ENCODE assay signal across 1 cellular context in genomic region chr1:19251305-19252196, GRCh38.
TF ChIP-seq lines count a peak whose summit lies in the region.

Gene EMC1 (minus strand): TSS chr1:19251524. CDS start chr1:19251509, 15 bp downstream.
Gene MRTO4 (plus strand): TSS chr1:19251805. CDS start chr1:19251836, 31 bp downstream.

TF ChIP-seq in HepG2, 621 proteins besides CTCF, POLR2A, EP300 and RAD21 (continues in another document):
- peak; percentile 85; the same call in 1 of the 2 replicates for TF ChIP-seq FOXC1 (CRISPR knock-in tag; IDR thresholded peaks at IDR 0.05; ENCODE audit: borderline replicate concordance)
- TF ChIP-seq THYN1 (CRISPR knock-in tag; IDR thresholded peaks at IDR 0.05; ENCODE audit: borderline replicate concordance, low read depth): no peak
- peak; percentile 74 for TF ChIP-seq ZBTB38 (CRISPR knock-in tag; IDR thresholded peaks at IDR 0.05)
- TF ChIP-seq PAX8 (CRISPR knock-in tag; IDR thresholded peaks at IDR 0.05; ENCODE audit: borderline replicate concordance): no peak
- no peak for TF ChIP-seq ZKSCAN5 (CRISPR knock-in tag; IDR thresholded peaks at IDR 0.05)
- TF ChIP-seq KDM2A (CRISPR knock-in tag; IDR thresholded peaks at IDR 0.05; ENCODE audit: borderline replicate concordance, low read depth): peak; percentile 65; the same call in 1 of the 2 replicates
- TF ChIP-seq MAFG (CRISPR knock-in tag; IDR thresholded peaks at IDR 0.05): no peak
- peak; percentile 17; the same call in 1 of the 2 replicates for TF ChIP-seq ZBTB7A (CRISPR knock-in tag; IDR thresholded peaks at IDR 0.05)
- no peak for TF ChIP-seq ZNF652 (CRISPR knock-in tag; IDR thresholded peaks at IDR 0.05; ENCODE audit: borderline replicate concordance, low read depth)
- TF ChIP-seq POLR2G (IDR thresholded peaks at IDR 0.05; ENCODE audit: low read depth, low read length): peak; percentile 95
- 0 out of 2 replicates have a peak, but pooled peaks have one; percentile 12 for TF ChIP-seq ZNF619 (CRISPR knock-in tag; IDR thresholded peaks at IDR 0.05)
- TF ChIP-seq ZNF546 (CRISPR knock-in tag; conservative IDR thresholded peaks at IDR 0.05): 0 out of 2 replicates have a peak, but pooled peaks have one; percentile 31
- no peak for TF ChIP-seq ARID2 (CRISPR knock-in tag; IDR thresholded peaks at IDR 0.05; ENCODE audit: borderline replicate concordance)
- no peak for TF ChIP-seq ZNF644 (CRISPR knock-in tag; IDR thresholded peaks at IDR 0.05; ENCODE audit: low read depth)
- TF ChIP-seq GABPB1 (CRISPR knock-in tag; IDR thresholded peaks at IDR 0.05): peak; percentile 97
- TF ChIP-seq ZNF275 (CRISPR knock-in tag; IDR thresholded peaks at IDR 0.05; ENCODE audit: borderline replicate concordance): peak; percentile 43; the same call in 1 of the 2 replicates
- no peak for TF ChIP-seq CBX2 (IDR thresholded peaks at IDR 0.05; ENCODE audit: low read depth, low read length)
- no peak for TF ChIP-seq CBX2 (CRISPR knock-in tag; IDR thresholded peaks at IDR 0.05; ENCODE audit: low read depth)
- no peak for TF ChIP-seq TOE1 (CRISPR knock-in tag; IDR thresholded peaks at IDR 0.05)
- peak; percentile 17; the same call in 1 of the 2 replicates for TF ChIP-seq NFKB2 (CRISPR knock-in tag; IDR thresholded peaks at IDR 0.05; ENCODE audit: borderline replicate concordance)
- peak; percentile 72 for TF ChIP-seq ESRRA (CRISPR knock-in tag; IDR thresholded peaks at IDR 0.05; ENCODE audit: low read depth)
- no peak for TF ChIP-seq FIP1L1 (IDR thresholded peaks at IDR 0.05; ENCODE audit: borderline replicate concordance, insufficient read depth, low read depth, low read length)
- TF ChIP-seq ZNF737 (CRISPR knock-in tag; IDR thresholded peaks at IDR 0.05; ENCODE audit: borderline replicate concordance): peak; percentile 51; the same call in 1 of the 2 replicates
- TF ChIP-seq ZSCAN21 (CRISPR knock-in tag; IDR thresholded peaks at IDR 0.05; ENCODE audit: borderline replicate concordance): peak; percentile 79; the same call in 1 of the 2 replicates
- TF ChIP-seq, protein P1, sequence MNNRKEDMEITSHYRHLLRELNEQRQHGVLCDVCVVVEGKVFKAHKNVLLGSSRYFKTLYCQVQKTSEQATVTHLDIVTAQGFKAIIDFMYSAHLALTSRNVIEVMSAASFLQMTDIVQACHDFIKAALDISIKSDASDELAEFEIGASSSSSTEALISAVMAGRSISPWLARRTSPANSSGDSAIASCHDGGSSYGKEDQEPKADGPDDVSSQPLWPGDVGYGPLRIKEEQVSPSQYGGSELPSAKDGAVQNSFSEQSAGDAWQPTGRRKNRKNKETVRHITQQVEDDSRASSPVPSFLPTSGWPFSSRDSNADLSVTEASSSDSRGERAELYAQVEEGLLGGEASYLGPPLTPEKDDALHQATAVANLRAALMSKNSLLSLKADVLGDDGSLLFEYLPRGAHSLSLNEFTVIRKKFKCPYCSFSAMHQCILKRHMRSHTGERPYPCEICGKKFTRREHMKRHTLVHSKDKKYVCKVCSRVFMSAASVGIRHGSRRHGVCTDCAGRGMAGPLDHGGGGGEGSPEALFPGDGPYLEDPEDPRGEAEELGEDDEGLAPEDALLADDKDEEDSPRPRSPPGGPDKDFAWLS (CRISPR knock-in tag; IDR thresholded peaks at IDR 0.05; ENCODE audit: borderline replicate concordance): no peak
- TF ChIP-seq SAP130 (CRISPR knock-in tag; IDR thresholded peaks at IDR 0.05; ENCODE audit: low read depth): peak; percentile 96
- peak; percentile 2; the same call in 1 of the 2 replicates for TF ChIP-seq ZNF263 (CRISPR knock-in tag; IDR thresholded peaks at IDR 0.05)
- no peak for TF ChIP-seq HMGA1 (CRISPR knock-in tag; conservative IDR thresholded peaks at IDR 0.05)
- TF ChIP-seq ZKSCAN1 (IDR thresholded peaks at IDR 0.05; ENCODE audit: low read length): no peak
- no peak; a peak in 1 of 4 replicates for TF ChIP-seq REST (IDR thresholded peaks at IDR 0.05; ENCODE audit: borderline replicate concordance in 1 of 2, low read depth in 1 of 2, low read length in 2 of 2)
- TF ChIP-seq ZNF775 (CRISPR knock-in tag; IDR thresholded peaks at IDR 0.05; ENCODE audit: borderline replicate concordance): no peak
- TF ChIP-seq TCF7L2 (IDR thresholded peaks at IDR 0.05; ENCODE audit: low read depth, low read length): no peak
- TF ChIP-seq ZNF703 (CRISPR knock-in tag; IDR thresholded peaks at IDR 0.05; ENCODE audit: borderline replicate concordance): peak; percentile 91; the same call in 1 of the 2 replicates
- no peak for TF ChIP-seq ZNF3 (CRISPR knock-in tag; IDR thresholded peaks at IDR 0.05)
- TF ChIP-seq ZNF713 (CRISPR knock-in tag; IDR thresholded peaks at IDR 0.05): no peak
- TF ChIP-seq NPAS2 (CRISPR knock-in tag; IDR thresholded peaks at IDR 0.05; ENCODE audit: borderline replicate concordance): no peak
- TF ChIP-seq YEATS2 (CRISPR knock-in tag; IDR thresholded peaks at IDR 0.05; ENCODE audit: borderline replicate concordance): peak; percentile 94
- TF ChIP-seq, protein P2, sequence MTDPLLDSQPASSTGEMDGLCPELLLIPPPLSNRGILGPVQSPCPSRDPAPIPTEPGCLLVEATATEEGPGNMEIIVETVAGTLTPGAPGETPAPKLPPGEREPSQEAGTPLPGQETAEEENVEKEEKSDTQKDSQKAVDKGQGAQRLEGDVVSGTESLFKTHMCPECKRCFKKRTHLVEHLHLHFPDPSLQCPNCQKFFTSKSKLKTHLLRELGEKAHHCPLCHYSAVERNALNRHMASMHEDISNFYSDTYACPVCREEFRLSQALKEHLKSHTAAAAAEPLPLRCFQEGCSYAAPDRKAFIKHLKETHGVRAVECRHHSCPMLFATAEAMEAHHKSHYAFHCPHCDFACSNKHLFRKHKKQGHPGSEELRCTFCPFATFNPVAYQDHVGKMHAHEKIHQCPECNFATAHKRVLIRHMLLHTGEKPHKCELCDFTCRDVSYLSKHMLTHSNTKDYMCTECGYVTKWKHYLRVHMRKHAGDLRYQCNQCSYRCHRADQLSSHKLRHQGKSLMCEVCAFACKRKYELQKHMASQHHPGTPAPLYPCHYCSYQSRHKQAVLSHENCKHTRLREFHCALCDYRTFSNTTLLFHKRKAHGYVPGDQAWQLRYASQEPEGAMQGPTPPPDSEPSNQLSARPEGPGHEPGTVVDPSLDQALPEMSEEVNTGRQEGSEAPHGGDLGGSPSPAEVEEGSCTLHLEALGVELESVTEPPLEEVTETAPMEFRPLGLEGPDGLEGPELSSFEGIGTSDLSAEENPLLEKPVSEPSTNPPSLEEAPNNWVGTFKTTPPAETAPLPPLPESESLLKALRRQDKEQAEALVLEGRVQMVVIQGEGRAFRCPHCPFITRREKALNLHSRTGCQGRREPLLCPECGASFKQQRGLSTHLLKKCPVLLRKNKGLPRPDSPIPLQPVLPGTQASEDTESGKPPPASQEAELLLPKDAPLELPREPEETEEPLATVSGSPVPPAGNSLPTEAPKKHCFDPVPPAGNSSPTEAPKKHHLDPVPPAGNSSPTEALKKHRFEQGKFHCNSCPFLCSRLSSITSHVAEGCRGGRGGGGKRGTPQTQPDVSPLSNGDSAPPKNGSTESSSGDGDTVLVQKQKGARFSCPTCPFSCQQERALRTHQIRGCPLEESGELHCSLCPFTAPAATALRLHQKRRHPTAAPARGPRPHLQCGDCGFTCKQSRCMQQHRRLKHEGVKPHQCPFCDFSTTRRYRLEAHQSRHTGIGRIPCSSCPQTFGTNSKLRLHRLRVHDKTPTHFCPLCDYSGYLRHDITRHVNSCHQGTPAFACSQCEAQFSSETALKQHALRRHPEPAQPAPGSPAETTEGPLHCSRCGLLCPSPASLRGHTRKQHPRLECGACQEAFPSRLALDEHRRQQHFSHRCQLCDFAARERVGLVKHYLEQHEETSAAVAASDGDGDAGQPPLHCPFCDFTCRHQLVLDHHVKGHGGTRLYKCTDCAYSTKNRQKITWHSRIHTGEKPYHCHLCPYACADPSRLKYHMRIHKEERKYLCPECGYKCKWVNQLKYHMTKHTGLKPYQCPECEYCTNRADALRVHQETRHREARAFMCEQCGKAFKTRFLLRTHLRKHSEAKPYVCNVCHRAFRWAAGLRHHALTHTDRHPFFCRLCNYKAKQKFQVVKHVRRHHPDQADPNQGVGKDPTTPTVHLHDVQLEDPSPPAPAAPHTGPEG (CRISPR knock-in tag; IDR thresholded peaks at IDR 0.05): no peak
- TF ChIP-seq, protein P3, sequence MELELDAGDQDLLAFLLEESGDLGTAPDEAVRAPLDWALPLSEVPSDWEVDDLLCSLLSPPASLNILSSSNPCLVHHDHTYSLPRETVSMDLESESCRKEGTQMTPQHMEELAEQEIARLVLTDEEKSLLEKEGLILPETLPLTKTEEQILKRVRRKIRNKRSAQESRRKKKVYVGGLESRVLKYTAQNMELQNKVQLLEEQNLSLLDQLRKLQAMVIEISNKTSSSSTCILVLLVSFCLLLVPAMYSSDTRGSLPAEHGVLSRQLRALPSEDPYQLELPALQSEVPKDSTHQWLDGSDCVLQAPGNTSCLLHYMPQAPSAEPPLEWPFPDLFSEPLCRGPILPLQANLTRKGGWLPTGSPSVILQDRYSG (CRISPR knock-in tag; IDR thresholded peaks at IDR 0.05): 0 out of 2 replicates have a peak, but pooled peaks have one; percentile 36
- peak; percentile 87 for TF ChIP-seq ZNF136 (CRISPR knock-in tag; IDR thresholded peaks at IDR 0.05; ENCODE audit: low read depth)
- TF ChIP-seq, protein P4, sequence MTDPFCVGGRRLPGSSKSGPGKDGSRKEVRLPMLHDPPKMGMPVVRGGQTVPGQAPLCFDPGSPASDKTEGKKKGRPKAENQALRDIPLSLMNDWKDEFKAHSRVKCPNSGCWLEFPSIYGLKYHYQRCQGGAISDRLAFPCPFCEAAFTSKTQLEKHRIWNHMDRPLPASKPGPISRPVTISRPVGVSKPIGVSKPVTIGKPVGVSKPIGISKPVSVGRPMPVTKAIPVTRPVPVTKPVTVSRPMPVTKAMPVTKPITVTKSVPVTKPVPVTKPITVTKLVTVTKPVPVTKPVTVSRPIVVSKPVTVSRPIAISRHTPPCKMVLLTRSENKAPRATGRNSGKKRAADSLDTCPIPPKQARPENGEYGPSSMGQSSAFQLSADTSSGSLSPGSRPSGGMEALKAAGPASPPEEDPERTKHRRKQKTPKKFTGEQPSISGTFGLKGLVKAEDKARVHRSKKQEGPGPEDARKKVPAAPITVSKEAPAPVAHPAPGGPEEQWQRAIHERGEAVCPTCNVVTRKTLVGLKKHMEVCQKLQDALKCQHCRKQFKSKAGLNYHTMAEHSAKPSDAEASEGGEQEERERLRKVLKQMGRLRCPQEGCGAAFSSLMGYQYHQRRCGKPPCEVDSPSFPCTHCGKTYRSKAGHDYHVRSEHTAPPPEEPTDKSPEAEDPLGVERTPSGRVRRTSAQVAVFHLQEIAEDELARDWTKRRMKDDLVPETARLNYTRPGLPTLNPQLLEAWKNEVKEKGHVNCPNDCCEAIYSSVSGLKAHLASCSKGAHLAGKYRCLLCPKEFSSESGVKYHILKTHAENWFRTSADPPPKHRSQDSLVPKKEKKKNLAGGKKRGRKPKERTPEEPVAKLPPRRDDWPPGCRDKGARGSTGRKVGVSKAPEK (CRISPR knock-in tag; IDR thresholded peaks at IDR 0.05; ENCODE audit: borderline replicate concordance): no peak
- TF ChIP-seq ZNF414 (CRISPR knock-in tag; IDR thresholded peaks at IDR 0.05): no peak
- no peak for TF ChIP-seq ZFP62 (CRISPR knock-in tag; IDR thresholded peaks at IDR 0.05)
- no peak for TF ChIP-seq SP1 (IDR thresholded peaks at IDR 0.05)
- peak; percentile 81 for TF ChIP-seq SP1 (CRISPR knock-in tag; IDR thresholded peaks at IDR 0.05)
- TF ChIP-seq, protein P5, sequence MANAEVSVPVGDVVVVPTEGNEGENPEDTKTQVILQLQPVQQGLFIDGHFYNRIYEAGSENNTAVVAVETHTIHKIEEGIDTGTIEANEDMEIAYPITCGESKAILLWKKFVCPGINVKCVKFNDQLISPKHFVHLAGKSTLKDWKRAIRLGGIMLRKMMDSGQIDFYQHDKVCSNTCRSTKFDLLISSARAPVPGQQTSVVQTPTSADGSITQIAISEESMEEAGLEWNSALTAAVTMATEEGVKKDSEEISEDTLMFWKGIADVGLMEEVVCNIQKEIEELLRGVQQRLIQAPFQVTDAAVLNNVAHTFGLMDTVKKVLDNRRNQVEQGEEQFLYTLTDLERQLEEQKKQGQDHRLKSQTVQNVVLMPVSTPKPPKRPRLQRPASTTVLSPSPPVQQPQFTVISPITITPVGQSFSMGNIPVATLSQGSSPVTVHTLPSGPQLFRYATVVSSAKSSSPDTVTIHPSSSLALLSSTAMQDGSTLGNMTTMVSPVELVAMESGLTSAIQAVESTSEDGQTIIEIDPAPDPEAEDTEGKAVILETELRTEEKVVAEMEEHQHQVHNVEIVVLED (CRISPR knock-in tag; IDR thresholded peaks at IDR 0.05; ENCODE audit: borderline replicate concordance): peak; percentile 88
- TF ChIP-seq ZNF883 (CRISPR knock-in tag; IDR thresholded peaks at IDR 0.05; ENCODE audit: not compliant biosample characterization): peak; percentile 87
